Comparison of ENCODE assay signal across 9 cellular contexts in the genomic region with DNA sequence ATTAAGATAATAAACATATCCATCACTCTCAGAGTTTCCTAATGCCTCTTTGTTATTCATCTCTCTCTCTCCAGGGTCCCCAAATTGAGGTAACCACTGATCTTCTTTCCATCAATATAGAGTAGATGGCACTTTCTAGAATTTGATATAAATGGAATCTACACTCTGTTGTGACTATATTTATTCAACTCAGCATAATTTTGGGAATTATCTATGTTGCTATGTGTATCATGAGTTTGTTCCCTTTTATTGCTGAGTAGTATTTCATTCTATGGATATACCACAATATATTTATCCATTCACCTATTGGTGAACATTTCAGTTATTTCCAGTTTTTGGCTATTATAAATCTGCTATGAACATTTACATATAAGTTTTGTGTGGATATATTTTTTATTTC.
"Had no signal": no experiment of that assay in that cellular context is flagged by ENCODE, and none has a peak within 500 bp of the region (broad histone marks: within the 10 kb centered on the region; RNA-seq: fewer than 3 reads in every experiment).

No MANE protein-coding gene starts in this region.

- H3K27ac ChIP-seq: HL-60, KMS-11 had no signal

- H3K9ac ChIP-seq: KMS-11 had no signal

- H3K4me3 ChIP-seq: GM23338 had no signal

- DNase-seq: H9, HCEC 1CT, IMR-90, KBM-7 had no signal

- H2AFZ ChIP-seq: GM23338 had no signal

- H3K4me2 ChIP-seq: GM23338, KMS-11 had no signal

- FAIRE-seq: H1, H54 had no signal

- ATAC-seq: GM23338 had no signal
